8 cellular contexts compared by ENCODE assay signal in genomic region chr18:72544092-72544886, GRCh38. TPM values are rescaled to one million over a fixed set of nuclear protein-coding genes. Genes with fewer than 3 reads are reported as not detected.
A peak's percentile ranks its signal among the peaks of the same experiment; 100 is the strongest.
DNase-seq lines count a peak whose midpoint lies in the region; ATAC-seq, FAIRE-seq and TF ChIP-seq lines count a peak whose summit lies in the region.

TSS of gene CBLN2 (minus strand) at chr18:72544342. CDS start at chr18:72542160, 2,182 bp downstream.

- no peak for TF ChIP-seq POLR2A in stomach (IDR thresholded peaks at IDR 0.05)

- no peak within 1 kb of the TSS for H3K27ac ChIP-seq in liver (ENCODE audit: low read depth in 1 of 2, low read length in 2 of 2)
- H3K27ac ChIP-seq in stomach: no peak within 1 kb of the TSS

- H3K4me1 ChIP-seq in liver (ENCODE audit: control insufficient read depth in 4 of 4, insufficient read depth in 4 of 4, low read length in 3 of 4) (peaks cover 10 to 28% (median 13%) of the 10 kb centered on the region in 4 donors), stomach (peaks cover 5 to 31% (median 20%) of the 10 kb centered on the region in 4 donors)

- H3K27me3 ChIP-seq in liver (ENCODE audit: control insufficient read depth in 4 of 4, insufficient read depth in 4 of 4, low read length in 3 of 4) (peaks cover 0 to 20% (median 2%) of the 10 kb centered on the region in 4 donors), stomach (peaks cover 6 to 66% (median 30%) of the 10 kb centered on the region in 3 donors)

- peak; percentile 70 to 78 for TF ChIP-seq RAD21 in liver (IDR thresholded peaks at IDR 0.05)

- H3K36me3 ChIP-seq in liver (ENCODE audit: control insufficient read depth in 4 of 4, insufficient read depth in 3 of 4, low read depth in 1 of 4, low read length in 3 of 4): no peaks in the 10 kb centered on the region
- H3K36me3 ChIP-seq in stomach: no peaks in the 10 kb centered on the region

- H3K36me3 Mint-ChIP-seq in chondrocyte (ENCODE audit: low read depth): no peaks in the 10 kb centered on the region

- FAIRE-seq in HTR-8/SVneo (lab: Jason Lieb, UNC): no peak

- peaks cover 19% of the 10 kb centered on the region for H3K4me1 Mint-ChIP-seq in chondrocyte (ENCODE audit: low read depth)

- intact Hi-C loops in stomach (cut with DNase I; ENCODE audit: low total_unique reads): no loop called here

- H3K9ac ChIP-seq in liver (ENCODE audit: low read depth in 1 of 2, low read length in 2 of 2): no peak within 1 kb of the TSS

- H3K4me3 ChIP-seq in liver (ENCODE audit: low read depth in 1 of 3, low read length in 3 of 3) (peak within 1 kb of the TSS in 1 of 3 donors; percentile 33), stomach (peak within 1 kb of the TSS; percentile 9 to 31 (median 18))

- TF ChIP-seq CTCF in chondrocyte (IDR thresholded peaks at IDR 0.05): peak; percentile 84
- TF ChIP-seq CTCF in liver (IDR thresholded peaks at IDR 0.05; ENCODE audit: low read depth, low read length, missing input control): peak; percentile 52
- TF ChIP-seq CTCF in stomach (IDR thresholded peaks at IDR 0.05): peak in 3 of 7 experiments; percentile 31 to 39 (median 37)

- peak; percentile 86 for ATAC-seq in GM21447 (IDR thresholded peaks at IDR 0.05; ENCODE audit: unreplicated experiment)

- WGBS in liver: 4% methylated on average over 44 of the region's 44 CpGs
- 2 to 4% (median 3%) methylated on average over 37 to 44 of the region's 44 CpGs for WGBS in stomach, 5 donors

- H3K4me3 Mint-ChIP-seq in chondrocyte (ENCODE audit: unreplicated experiment): peak within 1 kb of the TSS; percentile 65

- H3K27me3 Mint-ChIP-seq in chondrocyte (ENCODE audit: low read depth): peaks cover 69% of the 10 kb centered on the region

- DNase-seq in GM03348 (ENCODE audit: low spot score) (peak; percentile 88), HTR-8/SVneo (ENCODE audit: insufficient read length, low spot score) (peak; percentile 41), RPMI7951 (ENCODE audit: low read depth) (peak; percentile 31), chondrocyte (ENCODE audit: low spot score) (peak; percentile 86), stomach (no peak)
- DNase-seq in stimulated activated naive CD4-positive, alpha-beta T cell (lab: John Stamatoyannopoulos, UW): no peak

- TF ChIP-seq EP300 in stomach (IDR thresholded peaks at IDR 0.05): no peak

- H3K27ac Mint-ChIP-seq in chondrocyte (ENCODE audit: unreplicated experiment): no peak within 1 kb of the TSS

- no peaks in the 10 kb centered on the region for H3K9me3 Mint-ChIP-seq in chondrocyte (ENCODE audit: low read depth)

- H3K9me3 ChIP-seq in liver (ENCODE audit: control insufficient read depth in 4 of 4, low read length in 3 of 4) (no peaks in the 10 kb centered on the region), stomach (no peaks in the 10 kb centered on the region)

TF ChIP-seq in liver, 16 proteins besides CTCF, POLR2A, EP300 and RAD21:
- no peak for TF ChIP-seq HNF4A (conservative IDR thresholded peaks at IDR 0.05)
- TF ChIP-seq GABPA (IDR thresholded peaks at IDR 0.05 in 1 of 2, conservative IDR thresholded peaks at IDR 0.05 in 1 of 2): no peak
- no peak for TF ChIP-seq JUND (IDR thresholded peaks at IDR 0.05)
- TF ChIP-seq, protein P1, sequence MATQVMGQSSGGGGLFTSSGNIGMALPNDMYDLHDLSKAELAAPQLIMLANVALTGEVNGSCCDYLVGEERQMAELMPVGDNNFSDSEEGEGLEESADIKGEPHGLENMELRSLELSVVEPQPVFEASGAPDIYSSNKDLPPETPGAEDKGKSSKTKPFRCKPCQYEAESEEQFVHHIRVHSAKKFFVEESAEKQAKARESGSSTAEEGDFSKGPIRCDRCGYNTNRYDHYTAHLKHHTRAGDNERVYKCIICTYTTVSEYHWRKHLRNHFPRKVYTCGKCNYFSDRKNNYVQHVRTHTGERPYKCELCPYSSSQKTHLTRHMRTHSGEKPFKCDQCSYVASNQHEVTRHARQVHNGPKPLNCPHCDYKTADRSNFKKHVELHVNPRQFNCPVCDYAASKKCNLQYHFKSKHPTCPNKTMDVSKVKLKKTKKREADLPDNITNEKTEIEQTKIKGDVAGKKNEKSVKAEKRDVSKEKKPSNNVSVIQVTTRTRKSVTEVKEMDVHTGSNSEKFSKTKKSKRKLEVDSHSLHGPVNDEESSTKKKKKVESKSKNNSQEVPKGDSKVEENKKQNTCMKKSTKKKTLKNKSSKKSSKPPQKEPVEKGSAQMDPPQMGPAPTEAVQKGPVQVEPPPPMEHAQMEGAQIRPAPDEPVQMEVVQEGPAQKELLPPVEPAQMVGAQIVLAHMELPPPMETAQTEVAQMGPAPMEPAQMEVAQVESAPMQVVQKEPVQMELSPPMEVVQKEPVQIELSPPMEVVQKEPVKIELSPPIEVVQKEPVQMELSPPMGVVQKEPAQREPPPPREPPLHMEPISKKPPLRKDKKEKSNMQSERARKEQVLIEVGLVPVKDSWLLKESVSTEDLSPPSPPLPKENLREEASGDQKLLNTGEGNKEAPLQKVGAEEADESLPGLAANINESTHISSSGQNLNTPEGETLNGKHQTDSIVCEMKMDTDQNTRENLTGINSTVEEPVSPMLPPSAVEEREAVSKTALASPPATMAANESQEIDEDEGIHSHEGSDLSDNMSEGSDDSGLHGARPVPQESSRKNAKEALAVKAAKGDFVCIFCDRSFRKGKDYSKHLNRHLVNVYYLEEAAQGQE (IDR thresholded peaks at IDR 0.05): no peak
- no peak for TF ChIP-seq EGR1 (IDR thresholded peaks at IDR 0.05; ENCODE audit: low read depth in 2 of 2)
- no peak for TF ChIP-seq HNF4G (IDR thresholded peaks at IDR 0.05)
- TF ChIP-seq SP1 (IDR thresholded peaks at IDR 0.05): no peak
- no peak for TF ChIP-seq ZBTB33 (IDR thresholded peaks at IDR 0.05)
- TF ChIP-seq, protein P2, sequence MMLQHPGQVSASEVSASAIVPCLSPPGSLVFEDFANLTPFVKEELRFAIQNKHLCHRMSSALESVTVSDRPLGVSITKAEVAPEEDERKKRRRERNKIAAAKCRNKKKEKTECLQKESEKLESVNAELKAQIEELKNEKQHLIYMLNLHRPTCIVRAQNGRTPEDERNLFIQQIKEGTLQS (IDR thresholded peaks at IDR 0.05): no peak
- no peak for TF ChIP-seq YY1 (IDR thresholded peaks at IDR 0.05)
- no peak for TF ChIP-seq NR2F2 (IDR thresholded peaks at IDR 0.05)
- no peak for TF ChIP-seq TAF1 (conservative IDR thresholded peaks at IDR 0.05)
- no peak for TF ChIP-seq RXRA (IDR thresholded peaks at IDR 0.05)

RNA-seq across cellular contexts. Expression of gene CBLN2, which starts in this region (rescaled TPM):
- total RNA-seq in RPMI7951 (2014; rRNA removed; shearing (Covaris generic)): not detected in 2 replicates
- 3.5 to 3.7 TPM in 2 of 3 replicates, not detected in the other for total RNA-seq in chondrocyte
- under 1 TPM in 1 of 2 donors, not detected in 1; 0.42 TPM for total RNA-seq in liver
- polyA plus RNA-seq in liver: under 1 TPM in 1 of 2 donors, not detected in 1; 0.02 TPM
- 1 to 10 TPM in 2 of 5 donors, not detected in 3; 1.5 to 3.8 TPM for total RNA-seq in stomach
- polyA plus RNA-seq in stomach: under 1 TPM in 1 of 3 donors, not detected in 2; 0.20 TPM

Comparison
In these comparisons a context has a peak if more than half of its experiments do, and no peak if none do; other contexts are left out.
1. Peak in DNase-seq in RPMI7951; RNA of the gene not detected or under 1 TPM.
2. DNase-seq: peak in GM03348 (single experiment), HTR-8/SVneo (single experiment) and chondrocyte (single experiment); none in stomach (single experiment) and stimulated activated naive CD4-positive, alpha-beta T cell (0 of 6).